In the genomic region with DNA sequence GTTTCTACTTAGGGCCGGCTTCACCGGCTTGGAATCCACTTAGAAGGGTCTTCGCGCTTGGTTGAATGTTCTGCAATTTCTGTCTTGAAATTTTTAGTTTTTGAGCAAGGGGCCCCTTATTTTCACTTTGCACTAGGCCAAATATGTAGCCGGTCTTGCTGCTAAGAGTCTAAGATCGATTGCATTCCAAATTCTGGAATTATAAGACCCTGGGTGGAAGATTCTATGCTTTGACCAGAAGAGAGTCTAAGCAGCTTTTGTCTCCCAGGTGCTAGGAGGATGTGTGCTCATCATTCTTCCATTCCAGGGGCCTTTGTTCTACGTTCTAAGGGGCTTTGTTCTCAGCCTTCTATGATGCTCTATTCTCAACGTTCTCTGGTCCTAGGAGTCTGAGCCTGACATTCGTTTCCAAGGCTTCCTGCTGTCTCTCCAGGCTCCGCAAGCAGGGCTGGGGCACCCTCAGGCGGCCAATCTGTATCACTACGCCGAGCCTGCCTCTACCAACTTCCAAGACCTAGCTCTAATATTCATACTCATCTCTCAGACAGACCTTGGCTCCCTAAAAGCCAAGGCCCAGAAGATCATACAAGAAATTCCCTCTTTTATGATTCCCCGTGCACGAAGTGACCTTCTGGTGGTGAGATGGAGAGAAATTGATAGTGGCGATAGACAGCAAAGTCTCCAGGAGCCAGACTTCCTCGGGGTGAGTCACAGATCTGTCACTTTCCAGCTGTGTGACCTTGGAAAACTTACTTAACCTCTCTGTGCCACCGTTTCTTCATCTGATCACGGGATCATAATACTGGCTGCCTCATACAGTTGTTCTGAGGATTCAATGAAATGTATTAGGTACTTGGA, we compare ENCODE assay signal across 8 cellular contexts. TPM values are rescaled to one million over a fixed set of nuclear protein-coding genes. Genes with fewer than 3 reads are reported as not detected.
DNase-seq lines count a peak whose midpoint lies in the region; ATAC-seq, FAIRE-seq and TF ChIP-seq lines count a peak whose summit lies in the region.

No MANE protein-coding gene starts in this region.

- peak; percentile 74 to 86 for DNase-seq in AML-193 (lab: John Stamatoyannopoulos, UW)
- DNase-seq in HAP-1 (ENCODE audit: low spot score in 2 of 2): peak; percentile 89 to 90
- peak; percentile 84 for DNase-seq in NCI-H345 treated with DMSO at 0.1 percent for 48 hours (lab: John Stamatoyannopoulos, UW; ENCODE audit: unreplicated experiment)
- peak; percentile 65 for DNase-seq in activated CD4-positive, alpha-beta T cell treated with anti-CD3 and anti-CD28 coated beads for 1 hour
- peak; percentile 95 for DNase-seq in cerebellar cortex (ENCODE audit: low spot score)
- peak; percentile 92 for DNase-seq in kidney
- DNase-seq in stimulated activated CD4-positive, alpha-beta T cell treated with anti-CD3 and anti-CD28 coated beads, Interleukin-12 subunit alpha, Interleukin-12 subunit beta, amount 100 ng/mL, for 4 hours: peak; percentile 65

- H3K36me3 ChIP-seq in HAP-1 (replicated peaks) (no peaks in the 10 kb centered on the region), kidney (ENCODE audit: control insufficient read depth in 1 of 2, insufficient read depth in 2 of 2, low read length in 2 of 2) (no peaks in the 10 kb centered on the region)

- in situ Hi-C loops in HAP-1 (cut with MboI; ENCODE audit: low sequenced_read_pairs): loop anchor here (5.0 to 10.0 kb wide), 2 partner anchors 50 to 127 kb away; no protein-coding TSS in a partner anchor

- H3K4me1 ChIP-seq in HAP-1 (peaks cover 16% of the 10 kb centered on the region), kidney (ENCODE audit: control insufficient read depth in 1 of 2, insufficient read depth in 1 of 2, low read depth in 1 of 2, low read length in 2 of 2) (peaks cover 0 to 5% of the 10 kb centered on the region in 2 donors)

- intact Hi-C loops in kidney (cut with DNase I): loop anchor here (5.0 kb wide), 1 partner anchor 50 kb away; no protein-coding TSS in a partner anchor

- H3K27me3 ChIP-seq in HAP-1 (ENCODE audit: low read depth): no peaks in the 10 kb centered on the region

- peak overlapping the region; percentile 14 for H3K4me3 ChIP-seq in HAP-1
- peak overlapping the region; percentile 53 to 55 for H3K4me3 ChIP-seq in kidney (ENCODE audit: low read length in 2 of 2)

- FAIRE-seq in kidney (lab: Jason Lieb, UNC): peak; percentile 25

- no peaks in the 10 kb centered on the region for H3K9me3 ChIP-seq in HAP-1
- H3K9me3 ChIP-seq in kidney (ENCODE audit: control insufficient read depth in 1 of 2, low read length in 2 of 2): no peaks in the 10 kb centered on the region

- ATAC-seq in HG03432 (IDR thresholded peaks at IDR 0.05; ENCODE audit: unreplicated experiment): no peak

- peak overlapping the region in 1 of 2 donors; percentile 48 for H3K9ac ChIP-seq in kidney (ENCODE audit: low read length in 2 of 2)

- TF ChIP-seq CTCF in kidney (IDR thresholded peaks at IDR 0.05; ENCODE audit: borderline replicate concordance, extremely low read depth, insufficient read depth): peak; percentile 98

- peak overlapping the region in 1 of 2 donors; percentile 59 for H3K27ac ChIP-seq in kidney (ENCODE audit: low read depth in 2 of 2, low read length in 2 of 2)

RNA-seq across cellular contexts. Expression of gene DACT3, which starts 1.0 kb away (rescaled TPM):
- total RNA-seq in kidney: 10.4 TPM
- polyA plus RNA-seq in kidney (ENCODE audit: insufficient read depth, low read depth, low replicate concordance): 5.4 TPM

RNA-seq across cellular contexts. Expression of gene GNG8, which starts 26.0 kb away (rescaled TPM):
- not detected for total RNA-seq in kidney
- not detected for polyA plus RNA-seq in kidney (ENCODE audit: insufficient read depth, low read depth, low replicate concordance)

RNA-seq across cellular contexts. Expression of gene PTGIR, which starts 37.1 kb away (rescaled TPM):
- 10.1 TPM for total RNA-seq in kidney
- polyA plus RNA-seq in kidney (ENCODE audit: insufficient read depth, low read depth, low replicate concordance): 7.5 TPM

RNA-seq across cellular contexts. Expression of gene PRKD2, which starts 55.0 kb away (rescaled TPM):
- 69.8 TPM for total RNA-seq in kidney
- polyA plus RNA-seq in kidney (ENCODE audit: insufficient read depth, low read depth, low replicate concordance): 26.7 TPM
